Comparison of ENCODE assay signal across 20 cellular contexts in genomic region chr3:157026091-157026490, GRCh38.
"Had no signal": no experiment of that assay in that cellular context is flagged by ENCODE, and none has a peak within 500 bp of the region (broad histone marks: within the 10 kb centered on the region; RNA-seq: fewer than 3 reads in every experiment).

No MANE protein-coding gene starts in this region.

- H3K4me3 ChIP-seq: body of pancreas, gastroesophageal sphincter, heart right ventricle, mucosa of descending colon had no signal

- H3K4me1 ChIP-seq: body of pancreas, gastroesophageal sphincter, heart right ventricle had no signal

- H3K27me3 ChIP-seq: body of pancreas, gastroesophageal sphincter had no signal

- DNase-seq: activated CD4-positive, alpha-beta T cell treated with anti-CD3 and anti-CD28 coated beads for 48 hours; activated CD8-positive, alpha-beta T cell treated with anti-CD3 and anti-CD28 coated beads for 36 hours; activated gamma-delta T cell; activated T-cell treated with anti-CD3 and anti-CD28 coated beads, Interleukin-2, amount 50 U/mL, for 72 hours; amygdala; body of pancreas; effector CD8-positive, alpha-beta T cell; heart right ventricle; left colon; mucosa of descending colon; naive thymus-derived CD8-positive, alpha-beta T cell; stimulated activated CD4-positive, alpha-beta T cell treated with anti-CD3 and anti-CD28 coated beads, Interleukin-4, amount 100 ng/mL, for 24 hours; stimulated activated naive CD4-positive, alpha-beta T cell treated with Interleukin-2 at 50 U/mL for 16 hours; substantia nigra; T-helper 17 cell; trophoblast cell had no signal

- H3K36me3 Mint-ChIP-seq: WTC11 had no signal

- ATAC-seq: activated CD8-positive, alpha-beta T cell treated with anti-CD3 and anti-CD28 coated beads for 36 hours; activated T-cell treated with anti-CD3 and anti-CD28 coated beads, Interleukin-2, amount 50 U/mL, for 72 hours; body of pancreas; gastroesophageal sphincter; heart right ventricle; left colon; mucosa of descending colon; naive thymus-derived CD8-positive, alpha-beta T cell; T-helper 17 cell; WTC11 had no signal

- H3K9me3 ChIP-seq: body of pancreas, gastroesophageal sphincter, heart right ventricle, mucosa of descending colon had no signal

- H3K27ac Mint-ChIP-seq: activated CD8-positive, alpha-beta T cell treated with anti-CD3 and anti-CD28 coated beads for 36 hours; activated naive CD8-positive, alpha-beta T cell; activated T-cell treated with anti-CD3 and anti-CD28 coated beads, Interleukin-2, amount 50 U/mL, for 72 hours; naive thymus-derived CD8-positive, alpha-beta T cell; T-helper 17 cell; WTC11 had no signal

- H3K36me3 ChIP-seq: gastroesophageal sphincter, heart right ventricle had no signal

- H3K27ac ChIP-seq: body of pancreas, gastroesophageal sphincter, heart right ventricle had no signal

- H3K9me3 Mint-ChIP-seq: activated CD8-positive, alpha-beta T cell treated with anti-CD3 and anti-CD28 coated beads for 36 hours; activated T-cell treated with anti-CD3 and anti-CD28 coated beads, Interleukin-2, amount 50 U/mL, for 72 hours; central memory CD8-positive, alpha-beta T cell; naive thymus-derived CD8-positive, alpha-beta T cell; WTC11 had no signal

- H3K4me3 Mint-ChIP-seq: activated CD8-positive, alpha-beta T cell treated with anti-CD3 and anti-CD28 coated beads for 36 hours; activated naive CD8-positive, alpha-beta T cell; activated T-cell treated with anti-CD3 and anti-CD28 coated beads, Interleukin-2, amount 50 U/mL, for 72 hours; central memory CD8-positive, alpha-beta T cell; naive thymus-derived CD8-positive, alpha-beta T cell; T-helper 17 cell; WTC11 had no signal
